Comparison of ENCODE assay signal across 33 cellular contexts in the genomic region with DNA sequence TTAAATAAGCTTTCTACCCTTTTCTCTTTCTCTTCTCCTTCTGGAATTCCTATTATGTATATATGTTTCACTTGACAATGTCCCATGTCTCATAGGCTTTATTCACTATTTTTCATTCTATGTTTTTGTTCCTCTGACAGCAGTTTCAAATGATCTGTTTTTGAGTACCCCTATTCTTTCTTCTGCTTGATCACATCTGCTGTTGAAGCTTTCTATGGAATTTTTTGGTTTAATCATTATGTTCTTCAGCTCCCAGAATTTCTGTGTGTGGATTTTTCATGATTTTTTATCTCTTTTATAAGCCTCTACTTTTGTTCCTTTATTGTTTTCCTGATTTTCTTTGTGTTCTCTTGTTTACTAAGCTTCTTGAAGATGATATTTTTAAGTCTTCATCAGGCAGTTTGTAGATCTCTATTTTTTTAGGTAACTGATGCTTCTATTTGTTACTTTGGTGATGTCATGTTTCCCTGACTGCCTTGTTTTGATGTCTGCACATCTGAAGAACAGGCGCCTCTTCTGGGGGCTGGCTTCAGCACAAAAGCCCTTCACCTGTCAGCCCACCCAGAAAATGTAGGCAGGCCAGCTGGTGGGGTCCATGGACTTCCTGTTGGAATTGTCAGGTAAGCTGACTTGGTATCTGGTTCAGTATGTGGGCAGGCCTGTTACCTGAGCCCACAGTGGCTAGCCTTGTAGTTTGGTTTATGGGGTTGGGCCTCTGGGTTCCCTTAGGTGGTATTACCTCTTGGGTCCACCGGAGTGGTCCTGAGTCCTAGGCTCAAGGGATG.
"Had no signal": no experiment of that assay in that cellular context is flagged by ENCODE, and none has a peak within 500 bp of the region (broad histone marks: within the 10 kb centered on the region; RNA-seq: fewer than 3 reads in every experiment).

No MANE protein-coding gene starts in this region.

- H3K4me1 ChIP-seq: adrenal gland, body of pancreas, breast epithelium had no signal

- H3K9me3 ChIP-seq: body of pancreas had no signal

- H3K36me3 ChIP-seq: adrenal gland, brain microvascular endothelial cell, breast epithelium had no signal

- DNase-seq: activated B cell treated with CpG ODN at 0.5 μM for 24 hours; activated CD4-positive, alpha-beta memory T cell treated with anti-CD3 and anti-CD28 coated beads for 36 hours; activated CD4-positive, alpha-beta T cell treated with anti-CD3 and anti-CD28 coated beads for 4 hours; activated CD4-positive, alpha-beta T cell treated with anti-CD3 and anti-CD28 coated beads, Interleukin-2, amount 10 ng/mL, durations not matched to agents 24 days and 14 days; activated CD4-positive, alpha-beta T cell treated with anti-CD3 and anti-CD28 coated beads, Interleukin-2, amount 50 U/mL, for 1 hour; activated CD4-positive, alpha-beta T cell treated with anti-CD3 and anti-CD28 coated beads, Interleukin-2, amount 50 U/mL, for 4 hours; activated CD4-positive, CD25-positive, alpha-beta regulatory T cell treated with anti-CD3 and anti-CD28 coated beads, Interleukin-2, amount 50 U/mL, for 72 hours; activated CD8-positive, alpha-beta memory T cell treated with anti-CD3 and anti-CD28 coated beads, Interleukin-2, amount 50 U/mL, for 4 hours; activated CD8-positive, alpha-beta T cell treated with anti-CD3 and anti-CD28 coated beads for 36 hours; activated effector memory CD4-positive, alpha-beta T cell treated with anti-CD3 and anti-CD28 coated beads, Interleukin-2, amount 50 U/mL, for 16 hours; activated gamma-delta T cell treated with Interleukin-2 at 50 U/mL for 16 hours; activated naive CD4-positive, alpha-beta T cell; activated naive CD4-positive, alpha-beta T cell treated with anti-CD3 and anti-CD28 coated beads for 36 hours; activated naive CD4-positive, alpha-beta T cell treated with anti-CD3 and anti-CD28 coated beads, Interleukin-2, amount 50 U/mL, for 16 hours; activated naive CD8-positive, alpha-beta T cell treated with anti-CD3 and anti-CD28 coated beads for 36 hours; activated T-cell treated with anti-CD3 and anti-CD28 coated beads for 4 hours; activated T-cell treated with anti-CD3 and anti-CD28 coated beads, Interleukin-2, amount 50 U/mL, for 1 hour; activated T-cell treated with anti-CD3 and anti-CD28 coated beads, Interleukin-2, amount 50 U/mL, for 4 hours; activated T-cell treated with anti-CD3 and anti-CD28 coated beads, Interleukin-2, amount 50 U/mL, for 72 hours; adrenal gland; amniotic stem cell; body of pancreas; brain microvascular endothelial cell; central memory CD4-positive, alpha-beta T cell; T-helper 1 cell; T-helper 2 cell; T-helper 9 cell had no signal

- H3K4me3 ChIP-seq: adrenal gland, body of pancreas, breast epithelium had no signal

- H3K27ac ChIP-seq: adrenal gland, body of pancreas, brain microvascular endothelial cell, breast epithelium, VCaP had no signal

- H3K27me3 ChIP-seq: adrenal gland, body of pancreas, brain microvascular endothelial cell, breast epithelium had no signal

- FAIRE-seq: astrocyte, TTC549 had no signal

- ATAC-seq: activated CD8-positive, alpha-beta T cell treated with anti-CD3 and anti-CD28 coated beads for 36 hours; activated naive CD4-positive, alpha-beta T cell treated with anti-CD3 and anti-CD28 coated beads, Interleukin-2, amount 50 U/mL, for 72 hours; activated T-cell treated with anti-CD3 and anti-CD28 coated beads, Interleukin-2, amount 50 U/mL, for 4 hours; activated T-cell treated with anti-CD3 and anti-CD28 coated beads, Interleukin-2, amount 50 U/mL, for 72 hours; activated T-helper 17 cell treated with anti-CD3 and anti-CD28 coated beads, Interleukin-2, amount 50 U/mL, for 72 hours; body of pancreas had no signal
